Comparison of ENCODE assay signal across 8 cellular contexts in the genomic region with DNA sequence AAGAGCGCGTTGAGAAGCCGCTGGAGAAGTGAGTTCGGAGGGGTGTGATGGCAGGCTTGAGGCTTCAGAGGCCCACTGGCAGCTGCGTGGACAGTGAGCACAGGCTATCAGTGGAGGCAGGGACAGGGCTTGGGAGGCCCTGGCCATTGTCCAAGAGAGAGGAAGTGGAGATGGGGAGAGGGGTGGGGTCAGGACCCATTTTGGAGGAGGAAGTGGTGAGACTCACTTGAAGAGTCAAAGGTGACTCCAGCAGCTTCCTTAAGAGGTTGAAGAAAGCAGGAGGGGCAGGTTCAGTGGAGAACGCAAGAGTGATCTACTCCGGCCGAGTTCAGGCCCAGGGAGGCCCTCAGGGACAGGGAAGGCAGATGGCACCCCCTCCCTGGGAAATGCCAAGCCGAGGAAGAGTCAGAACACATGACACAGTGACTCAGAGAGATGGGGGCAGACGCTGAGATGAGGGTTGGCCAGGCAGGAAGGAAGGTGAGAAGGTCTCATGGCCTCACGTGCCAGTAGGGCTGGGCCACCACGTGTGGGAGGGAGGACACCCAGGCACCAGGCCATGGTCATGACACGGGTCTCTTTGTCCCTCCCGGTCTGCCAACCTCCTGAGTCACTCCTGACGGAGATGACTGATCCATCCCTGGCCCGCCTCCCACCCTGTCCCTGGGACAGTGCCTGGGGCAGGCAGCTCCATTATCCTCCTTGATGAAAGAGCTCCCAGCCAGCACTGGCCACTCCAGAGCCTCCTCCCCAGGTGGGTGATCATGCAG. TPM values are rescaled to one million over a fixed set of nuclear protein-coding genes. Genes with fewer than 3 reads are reported as not detected.
DNase-seq lines count a peak whose midpoint lies in the region; ATAC-seq lines count a peak whose summit lies in the region.

No MANE protein-coding gene starts in this region.

- no peak for ATAC-seq in activated naive CD8-positive, alpha-beta T cell treated with anti-CD3 and anti-CD28 coated beads, Interleukin-2, amount 50 U/mL, for 24 hours
- ATAC-seq in GM21526 (IDR thresholded peaks at IDR 0.05; ENCODE audit: low FRiP score, unreplicated experiment) (no peak), HG02642 (IDR thresholded peaks at IDR 0.05; ENCODE audit: poor library complexity, unreplicated experiment) (no peak), GM21360 (IDR thresholded peaks at IDR 0.05; ENCODE audit: unreplicated experiment) (no peak)

- H3K27me3 Mint-ChIP-seq in activated CD4-positive, alpha-beta T cell treated with anti-CD3 and anti-CD28 coated beads, Interleukin-2, amount 10 ng/mL, durations not matched to agents 24 days and 14 days = peaks cover 2% of the 10 kb centered on the region
- H3K27me3 Mint-ChIP-seq in activated naive CD8-positive, alpha-beta T cell treated with anti-CD3 and anti-CD28 coated beads, Interleukin-2, amount 50 U/mL, for 24 hours = peaks cover 3% of the 10 kb centered on the region
- peaks cover 3% of the 10 kb centered on the region for H3K27me3 Mint-ChIP-seq in stimulated activated naive CD8-positive, alpha-beta T cell treated with anti-CD3 and anti-CD28 coated beads, Interleukin-15, Interleukin-2, amounts not matched to agents 100 ng/mL and 50 ng/mL, for 24 hours

- peak overlapping the region; percentile 5 for H3K4me3 Mint-ChIP-seq in activated CD4-positive, alpha-beta T cell treated with anti-CD3 and anti-CD28 coated beads, Interleukin-2, amount 10 ng/mL, durations not matched to agents 24 days and 14 days
- H3K4me3 Mint-ChIP-seq in activated naive CD8-positive, alpha-beta T cell treated with anti-CD3 and anti-CD28 coated beads, Interleukin-2, amount 50 U/mL, for 24 hours = no peak overlapping the region
- H3K4me3 Mint-ChIP-seq in stimulated activated naive CD8-positive, alpha-beta T cell treated with anti-CD3 and anti-CD28 coated beads, Interleukin-15, Interleukin-2, amounts not matched to agents 100 ng/mL and 50 ng/mL, for 24 hours = no peak overlapping the region

- peaks cover 7% of the 10 kb centered on the region for H3K4me1 Mint-ChIP-seq in activated CD4-positive, alpha-beta T cell treated with anti-CD3 and anti-CD28 coated beads, Interleukin-2, amount 10 ng/mL, durations not matched to agents 24 days and 14 days
- peaks cover 14% of the 10 kb centered on the region for H3K4me1 Mint-ChIP-seq in activated naive CD8-positive, alpha-beta T cell treated with anti-CD3 and anti-CD28 coated beads, Interleukin-2, amount 50 U/mL, for 24 hours
- H3K4me1 Mint-ChIP-seq in stimulated activated naive CD8-positive, alpha-beta T cell treated with anti-CD3 and anti-CD28 coated beads, Interleukin-15, Interleukin-2, amounts not matched to agents 100 ng/mL and 50 ng/mL, for 24 hours (ENCODE audit: low read depth) = peaks cover 19% of the 10 kb centered on the region

- H3K27ac Mint-ChIP-seq in activated CD4-positive, alpha-beta T cell treated with anti-CD3 and anti-CD28 coated beads, Interleukin-2, amount 10 ng/mL, durations not matched to agents 24 days and 14 days = peak overlapping the region; percentile 58
- peak overlapping the region; percentile 10 for H3K27ac Mint-ChIP-seq in activated naive CD8-positive, alpha-beta T cell treated with anti-CD3 and anti-CD28 coated beads, Interleukin-2, amount 50 U/mL, for 24 hours
- peak overlapping the region; percentile 76 for H3K27ac Mint-ChIP-seq in stimulated activated naive CD8-positive, alpha-beta T cell treated with anti-CD3 and anti-CD28 coated beads, Interleukin-15, Interleukin-2, amounts not matched to agents 100 ng/mL and 50 ng/mL, for 24 hours

- DNase-seq in activated CD4-positive, alpha-beta T cell treated with anti-CD3 and anti-CD28 coated beads, Interleukin-2, amount 10 ng/mL, durations not matched to agents 24 days and 14 days = no peak
- DNase-seq in activated CD4-positive, alpha-beta T cell treated with anti-CD3 and anti-CD28 coated beads, Interleukin-2, amount 50 U/mL, for 1 hour = no peak
- peak; percentile 26 for DNase-seq in activated naive CD8-positive, alpha-beta T cell treated with anti-CD3 and anti-CD28 coated beads, Interleukin-2, amount 50 U/mL, for 24 hours
- peak; percentile 92 for DNase-seq in islet precursor cell

- H3K36me3 Mint-ChIP-seq in activated CD4-positive, alpha-beta T cell treated with anti-CD3 and anti-CD28 coated beads, Interleukin-2, amount 10 ng/mL, durations not matched to agents 24 days and 14 days (ENCODE audit: low read depth) = peaks cover 2% of the 10 kb centered on the region
- H3K36me3 Mint-ChIP-seq in activated naive CD8-positive, alpha-beta T cell treated with anti-CD3 and anti-CD28 coated beads, Interleukin-2, amount 50 U/mL, for 24 hours (ENCODE audit: low read depth) = no peaks in the 10 kb centered on the region
- no peaks in the 10 kb centered on the region for H3K36me3 Mint-ChIP-seq in stimulated activated naive CD8-positive, alpha-beta T cell treated with anti-CD3 and anti-CD28 coated beads, Interleukin-15, Interleukin-2, amounts not matched to agents 100 ng/mL and 50 ng/mL, for 24 hours (ENCODE audit: low read depth)

- intact Hi-C loops in activated CD4-positive, alpha-beta T cell treated with anti-CD3 and anti-CD28 coated beads, Interleukin-2, amount 10 ng/mL, durations not matched to agents 24 days and 14 days (cut with micrococcal nuclease) = no loop called here

- no peaks in the 10 kb centered on the region for H3K9me3 Mint-ChIP-seq in activated CD4-positive, alpha-beta T cell treated with anti-CD3 and anti-CD28 coated beads, Interleukin-2, amount 10 ng/mL, durations not matched to agents 24 days and 14 days
- peaks cover 4% of the 10 kb centered on the region for H3K9me3 Mint-ChIP-seq in activated naive CD8-positive, alpha-beta T cell treated with anti-CD3 and anti-CD28 coated beads, Interleukin-2, amount 50 U/mL, for 24 hours
- H3K9me3 Mint-ChIP-seq in stimulated activated naive CD8-positive, alpha-beta T cell treated with anti-CD3 and anti-CD28 coated beads, Interleukin-15, Interleukin-2, amounts not matched to agents 100 ng/mL and 50 ng/mL, for 24 hours = no peaks in the 10 kb centered on the region

RNA-seq across cellular contexts. Expression of a gene that starts 10.1 kb away (rescaled TPM):
- 3.4 and 4.1 TPM in 2 replicates for total RNA-seq in activated CD4-positive, alpha-beta T cell treated with anti-CD3 and anti-CD28 coated beads, Interleukin-2, amount 10 ng/mL, durations not matched to agents 24 days and 14 days

RNA-seq across cellular contexts. Expression of a gene that starts 26.9 kb away (rescaled TPM):
- total RNA-seq in activated CD4-positive, alpha-beta T cell treated with anti-CD3 and anti-CD28 coated beads, Interleukin-2, amount 10 ng/mL, durations not matched to agents 24 days and 14 days = 0.17 TPM in 1 of 2 replicates, not detected in the other

RNA-seq across cellular contexts. Expression of a gene that starts 28.8 kb away (rescaled TPM):
- 0.12 and 0.14 TPM in 2 replicates for total RNA-seq in activated CD4-positive, alpha-beta T cell treated with anti-CD3 and anti-CD28 coated beads, Interleukin-2, amount 10 ng/mL, durations not matched to agents 24 days and 14 days

RNA-seq across cellular contexts. Expression of a gene that starts 36.5 kb away (rescaled TPM):
- total RNA-seq in activated CD4-positive, alpha-beta T cell treated with anti-CD3 and anti-CD28 coated beads, Interleukin-2, amount 10 ng/mL, durations not matched to agents 24 days and 14 days = 0.40 TPM in 2 replicates

RNA-seq across cellular contexts. Expression of a gene that starts 39.4 kb away (rescaled TPM):
- total RNA-seq in activated CD4-positive, alpha-beta T cell treated with anti-CD3 and anti-CD28 coated beads, Interleukin-2, amount 10 ng/mL, durations not matched to agents 24 days and 14 days = 0.21 and 0.69 TPM in 2 replicates

Comparison
In these comparisons a context has a peak if more than half of its experiments do, and no peak if none do; other contexts are left out.
1. DNase-seq: peak in activated naive CD8-positive, alpha-beta T cell treated with anti-CD3 and anti-CD28 coated beads, Interleukin-2, amount 50 U/mL, for 24 hours (single experiment) and islet precursor cell (single experiment); none in activated CD4-positive, alpha-beta T cell treated with anti-CD3 and anti-CD28 coated beads, Interleukin-2, amount 10 ng/mL, durations not matched to agents 24 days and 14 days (single experiment) and activated CD4-positive, alpha-beta T cell treated with anti-CD3 and anti-CD28 coated beads, Interleukin-2, amount 50 U/mL, for 1 hour (single experiment).
2. H3K27ac Mint-ChIP-seq: peak in every context shown above with its lines; median percentile 76 in stimulated activated naive CD8-positive, alpha-beta T cell treated with anti-CD3 and anti-CD28 coated beads, Interleukin-15, Interleukin-2, amounts not matched to agents 100 ng/mL and 50 ng/mL, for 24 hours; 58 in activated CD4-positive, alpha-beta T cell treated with anti-CD3 and anti-CD28 coated beads, Interleukin-2, amount 10 ng/mL, durations not matched to agents 24 days and 14 days; 10 in activated naive CD8-positive, alpha-beta T cell treated with anti-CD3 and anti-CD28 coated beads, Interleukin-2, amount 50 U/mL, for 24 hours.